ENCODE assay signal across 1 cellular context in the genomic region with DNA sequence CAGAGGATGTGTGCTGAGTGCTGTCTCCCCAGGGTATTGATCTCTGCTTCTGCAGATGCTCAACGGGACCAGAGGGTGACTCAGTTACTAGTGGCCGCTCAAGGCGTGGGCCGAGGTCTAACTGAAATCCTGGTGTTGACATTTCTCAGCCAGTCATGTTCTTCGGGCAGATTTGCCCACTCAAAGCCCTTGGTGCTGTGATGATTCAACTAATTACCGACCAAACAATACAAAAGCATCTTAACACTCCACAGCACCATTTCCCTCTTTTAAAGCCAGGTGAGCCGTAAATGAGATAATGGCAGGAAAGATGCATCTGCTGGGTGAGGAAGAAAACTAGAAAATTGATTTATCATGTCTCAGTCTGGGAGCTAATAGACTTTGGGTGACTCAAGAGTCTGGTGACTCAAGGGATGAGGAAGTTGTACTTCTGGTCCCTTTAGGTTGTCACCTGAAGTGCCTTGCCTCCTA.
TF ChIP-seq lines count a peak whose summit lies in the region.

No MANE protein-coding gene starts in this region.

TF ChIP-seq in HepG2, 621 proteins besides CTCF, POLR2A, EP300 and RAD21:
- no peak for TF ChIP-seq BRF2 (CRISPR knock-in tag; IDR thresholded peaks at IDR 0.05)
- no peak for TF ChIP-seq SP5 (CRISPR knock-in tag; IDR thresholded peaks at IDR 0.05; ENCODE audit: borderline replicate concordance, low read depth)
- TF ChIP-seq FOSL2 (CRISPR knock-in tag; IDR thresholded peaks at IDR 0.05): peak; percentile 14; the same call in 1 of the 2 replicates
- TF ChIP-seq POGK (CRISPR knock-in tag; conservative IDR thresholded peaks at IDR 0.05): no peak
TF ChIP-seq in HepG2: peak in this region for 1.
